Comparison of ENCODE assay signal across 17 cellular contexts in genomic region chr16:89761304-89761922, GRCh38. TPM values are rescaled to one million over a fixed set of nuclear protein-coding genes. Genes with fewer than 3 reads are reported as not detected.
A peak's percentile ranks its signal among the peaks of the same experiment; 100 is the strongest.
DNase-seq lines count a peak whose midpoint lies in the region; ATAC-seq and TF ChIP-seq lines count a peak whose summit lies in the region.
"Had no signal": no experiment of that assay in that cellular context is flagged by ENCODE, and none has a peak within 500 bp of the region (broad histone marks: within the 10 kb centered on the region; RNA-seq: fewer than 3 reads in every experiment).

No MANE protein-coding gene starts in this region.

- peak; percentile 19 for DNase-seq in CD1c-positive myeloid dendritic cell (ENCODE audit: extremely low spot score)
- DNase-seq in GM23338 (ENCODE audit: low spot score), result no peak
- no peak for DNase-seq in activated naive CD8-positive, alpha-beta T cell treated with anti-CD3 and anti-CD28 coated beads, Interleukin-2, amount 10 ng/mL, durations not matched to agents 7 days and 5 days
- no peak for DNase-seq in natural killer cell
- no peak for DNase-seq in NCI-H1105 (lab: John Stamatoyannopoulos, UW)
- DNase-seq in anterior cingulate cortex (lab: John Stamatoyannopoulos, UW), result no peak
- no peak for DNase-seq in NCI-H748 (lab: John Stamatoyannopoulos, UW; ENCODE audit: unreplicated experiment)
- DNase-seq: DMS79 treated with DMSO at 0.1 percent for 48 hours, foreskin melanocyte, HCEC 1CT, KG1, NCI-H146, NCI-H446, pancreas, SK-N-SH had no signal

- peaks cover 46% of the 10 kb centered on the region for H3K36me3 ChIP-seq in GM23338 (ENCODE audit: insufficient read depth)
- H3K36me3 ChIP-seq: pancreas had no signal

- no peak overlapping the region for H3K4me3 Mint-ChIP-seq in GM23338
- peak overlapping the region; percentile 81 for H3K4me3 Mint-ChIP-seq in activated naive CD8-positive, alpha-beta T cell treated with anti-CD3 and anti-CD28 coated beads, Interleukin-2, amount 10 ng/mL, durations not matched to agents 7 days and 5 days
- H3K4me3 Mint-ChIP-seq in natural killer cell, result peak overlapping the region; percentile 96
- H3K4me3 Mint-ChIP-seq: mesothelial cell of epicardium had no signal

- no peak overlapping the region for H2AFZ ChIP-seq in GM23338

- H3K27ac Mint-ChIP-seq in GM23338 (no peak overlapping the region), natural killer cell (peak overlapping the region; percentile 92 to 95)
- peak overlapping the region; percentile 90 for H3K27ac Mint-ChIP-seq in activated naive CD8-positive, alpha-beta T cell treated with anti-CD3 and anti-CD28 coated beads, Interleukin-2, amount 10 ng/mL, durations not matched to agents 7 days and 5 days
- H3K27ac Mint-ChIP-seq: mesothelial cell of epicardium had no signal

- intact Hi-C loops in natural killer cell (cut with micrococcal nuclease), result loop anchor here (5.0 kb wide), 2 partner anchors 54 to 101 kb away; no protein-coding TSS in a partner anchor

- no peaks in the 10 kb centered on the region for H3K4me1 Mint-ChIP-seq in GM23338
- peaks cover 24% of the 10 kb centered on the region for H3K4me1 Mint-ChIP-seq in activated naive CD8-positive, alpha-beta T cell treated with anti-CD3 and anti-CD28 coated beads, Interleukin-2, amount 10 ng/mL, durations not matched to agents 7 days and 5 days
- H3K4me1 Mint-ChIP-seq in natural killer cell, result peaks cover 33 to 43% of the 10 kb centered on the region in 2 donors
- H3K4me1 Mint-ChIP-seq: mesothelial cell of epicardium had no signal

- H3K4me1 ChIP-seq in GM23338 (ENCODE audit: insufficient read depth), result no peaks in the 10 kb centered on the region
- H3K4me1 ChIP-seq: pancreas had no signal

- no peak overlapping the region for H3K4me2 ChIP-seq in GM23338
- H3K4me2 ChIP-seq: SK-N-SH had no signal

- 0 out of 2 replicates have a peak overlapping the region, but pooled peaks have one; percentile 14 for H3K27ac ChIP-seq in GM23338 (ENCODE audit: low read depth)
- H3K27ac ChIP-seq: pancreas had no signal

- H3K4me3 ChIP-seq in GM23338, result no peak overlapping the region
- H3K4me3 ChIP-seq: pancreas had no signal

- no peak for TF ChIP-seq CTCF in GM23338 (conservative IDR thresholded peaks at IDR 0.05; ENCODE audit: low read depth in 2 of 2)
- TF ChIP-seq CTCF in natural killer cell (IDR thresholded peaks at IDR 0.05), result no peak

- H3K27me3 Mint-ChIP-seq in GM23338 (ENCODE audit: insufficient read depth, low read depth, poor library complexity) (peaks cover 11% of the 10 kb centered on the region), natural killer cell (ENCODE audit: low read depth in 2 of 2) (no peaks in the 10 kb centered on the region)
- no peaks in the 10 kb centered on the region for H3K27me3 Mint-ChIP-seq in activated naive CD8-positive, alpha-beta T cell treated with anti-CD3 and anti-CD28 coated beads, Interleukin-2, amount 10 ng/mL, durations not matched to agents 7 days and 5 days

- H3K9me2 ChIP-seq in GM23338 (ENCODE audit: insufficient read depth), result no peaks in the 10 kb centered on the region
- H3K9me2 ChIP-seq: SK-N-SH had no signal

- ATAC-seq in GM23338 (no peak), natural killer cell (peak in 2 of 3 donors; percentile 40 to 45), HG03469 (IDR thresholded peaks at IDR 0.05; ENCODE audit: unreplicated experiment) (no peak)
- ATAC-seq in activated naive CD8-positive, alpha-beta T cell treated with anti-CD3 and anti-CD28 coated beads, Interleukin-2, amount 10 ng/mL, durations not matched to agents 7 days and 5 days (ENCODE audit: low read depth), result no peak
- ATAC-seq: pancreas had no signal

- H3K79me2 ChIP-seq in GM23338 (replicated peaks; ENCODE audit: insufficient read depth), result no peaks in the 10 kb centered on the region

- POLR2A ChIA-PET in activated naive CD8-positive, alpha-beta T cell treated with anti-CD3 and anti-CD28 coated beads, Interleukin-2, amount 10 ng/mL, durations not matched to agents 7 days and 5 days (lab: Charles Lee), result interaction anchor here (0.6 to 2.2 kb wide), 14 partner anchors 15 to 446 kb away, joined by 3 to 11 read pairs (median 4); partner anchors contain the start of gene FANCA

- no peaks in the 10 kb centered on the region for H3K27me3 ChIP-seq in GM23338 (ENCODE audit: insufficient read depth)
- H3K27me3 ChIP-seq: pancreas had no signal

- peaks cover 82% of the 10 kb centered on the region for H3K36me3 Mint-ChIP-seq in GM23338 (ENCODE audit: low read depth)
- peaks cover 43% of the 10 kb centered on the region for H3K36me3 Mint-ChIP-seq in activated naive CD8-positive, alpha-beta T cell treated with anti-CD3 and anti-CD28 coated beads, Interleukin-2, amount 10 ng/mL, durations not matched to agents 7 days and 5 days
- no peaks in the 10 kb centered on the region for H3K36me3 Mint-ChIP-seq in natural killer cell

- H4K20me1 ChIP-seq in GM23338 (replicated peaks; ENCODE audit: insufficient read depth), result peaks cover 7% of the 10 kb centered on the region; the same call in 1 of the 2 replicates

- H3F3A ChIP-seq in GM23338 (replicated peaks; ENCODE audit: low read depth), result 0 out of 2 replicates have a peak, but pooled peaks cover 3% of the 10 kb centered on the region

- H3K9me3 Mint-ChIP-seq in GM23338 (no peaks in the 10 kb centered on the region), natural killer cell (no peaks in the 10 kb centered on the region)
- no peaks in the 10 kb centered on the region for H3K9me3 Mint-ChIP-seq in activated naive CD8-positive, alpha-beta T cell treated with anti-CD3 and anti-CD28 coated beads, Interleukin-2, amount 10 ng/mL, durations not matched to agents 7 days and 5 days
- H3K9me3 Mint-ChIP-seq: mesothelial cell of epicardium had no signal

TF ChIP-seq in GM23338, 12 proteins besides CTCF, POLR2A, EP300 and RAD21 (continues in another document):
- no peak for TF ChIP-seq JUNB (IDR thresholded peaks at IDR 0.05; ENCODE audit: unreplicated experiment)
- no peak for TF ChIP-seq EZH2 (IDR thresholded peaks at IDR 0.05; ENCODE audit: low read depth, unreplicated experiment)
- no peak for TF ChIP-seq CREB1 (CRISPR knock-in tag; IDR thresholded peaks at IDR 0.05; ENCODE audit: low read depth)
- TF ChIP-seq STAT1 (IDR thresholded peaks at IDR 0.05; ENCODE audit: unreplicated experiment), result no peak
- TF ChIP-seq ZNF331 (CRISPR knock-in tag; IDR thresholded peaks at IDR 0.05; ENCODE audit: low read depth), result no peak
- no peak for TF ChIP-seq POLR2AphosphoS5 (IDR thresholded peaks at IDR 0.05; ENCODE audit: low read depth)

RNA-seq across cellular contexts. Expression of gene ZNF276, which starts 40.1 kb away (rescaled TPM):
- 12.7 and 15.6 TPM in 2 replicates for total RNA-seq in GM23338 (2014; rRNA removed; shearing (Covaris generic))
- 3.4 and 4.3 TPM in 2 replicates for polyA plus RNA-seq in GM23338 (2016; fragmentation: Nextera tagmentation; extraction: Ambion mirVana)
- 100 to 1,000 TPM in 1 of 2 experiments, 10 to 100 TPM in 1; 98.0 to 107 TPM for total RNA-seq in activated naive CD8-positive, alpha-beta T cell treated with anti-CD3 and anti-CD28 coated beads, Interleukin-2, amount 10 ng/mL, durations not matched to agents 7 days and 5 days
- total RNA-seq in natural killer cell, result 100 to 1,000 TPM; 146 to 206 (median 186) TPM

RNA-seq across cellular contexts. Expression of gene VPS9D1, which starts 40.7 kb away (rescaled TPM):
- 1.8 and 2.1 TPM in 2 replicates for total RNA-seq in GM23338 (2014; rRNA removed; shearing (Covaris generic))
- polyA plus RNA-seq in GM23338 (2016; fragmentation: Nextera tagmentation; extraction: Ambion mirVana), result 2.0 and 2.2 TPM in 2 replicates
- total RNA-seq in activated naive CD8-positive, alpha-beta T cell treated with anti-CD3 and anti-CD28 coated beads, Interleukin-2, amount 10 ng/mL, durations not matched to agents 7 days and 5 days, result 10 to 100 TPM; 10.3 to 12.8 TPM
- total RNA-seq in natural killer cell, result 10 to 100 TPM; 31.7 to 43.0 (median 35.4) TPM

RNA-seq across cellular contexts. Expression of gene FANCA, which starts 55.0 kb away (rescaled TPM):
- total RNA-seq in GM23338 (2014; rRNA removed; shearing (Covaris generic)), result 75.9 and 89.9 TPM in 2 replicates
- polyA plus RNA-seq in GM23338 (2016; fragmentation: Nextera tagmentation; extraction: Ambion mirVana), result 36.4 and 42.3 TPM in 2 replicates
- total RNA-seq in activated naive CD8-positive, alpha-beta T cell treated with anti-CD3 and anti-CD28 coated beads, Interleukin-2, amount 10 ng/mL, durations not matched to agents 7 days and 5 days, result 10 to 100 TPM; 86.9 to 97.2 TPM
- total RNA-seq in natural killer cell, result 10 to 100 TPM; 43.3 to 45.4 (median 45.1) TPM

RNA-seq across cellular contexts. Expression of gene SPATA2L, which starts 59.9 kb away (rescaled TPM):
- total RNA-seq in GM23338 (2014; rRNA removed; shearing (Covaris generic)), result 23.4 and 26.2 TPM in 2 replicates
- polyA plus RNA-seq in GM23338 (2016; fragmentation: Nextera tagmentation; extraction: Ambion mirVana), result 6.9 and 11.1 TPM in 2 replicates
- total RNA-seq in activated naive CD8-positive, alpha-beta T cell treated with anti-CD3 and anti-CD28 coated beads, Interleukin-2, amount 10 ng/mL, durations not matched to agents 7 days and 5 days, result 1 to 10 TPM; 7.6 to 8.0 TPM
- 10 to 100 TPM; 23.1 to 37.9 (median 24.0) TPM for total RNA-seq in natural killer cell

Comparison
In these comparisons a context has a peak if more than half of its experiments do, and no peak if none do; other contexts are left out.
1. ATAC-seq: peak in natural killer cell (2 of 3); none in GM23338 (single experiment), activated naive CD8-positive, alpha-beta T cell treated with anti-CD3 and anti-CD28 coated beads, Interleukin-2, amount 10 ng/mL, durations not matched to agents 7 days and 5 days (single experiment) and HG03469 (single experiment).